In genomic region chr6:51663525-51663924, GRCh38 we compare ENCODE assay signal across 8 cellular contexts.
"Had no signal": no experiment of that assay in that cellular context is flagged by ENCODE, and none has a peak within 500 bp of the region (broad histone marks: within the 10 kb centered on the region; RNA-seq: fewer than 3 reads in every experiment).

No MANE protein-coding gene starts in this region.

- H3K4me3 ChIP-seq: GM12878 had no signal

- DNase-seq: GDM1, GF-D8 had no signal

- FAIRE-seq: G401.6, GM12878, GM12891, GM12892, GM18507, GM19239 had no signal

- ATAC-seq: GM12878 had no signal
